Comparison of ENCODE assay signal across 8 cellular contexts in genomic region chr21:39445339-39446269, GRCh38. TPM values are rescaled to one million over a fixed set of nuclear protein-coding genes. Genes with fewer than 3 reads are reported as not detected.
DNase-seq lines count a peak whose midpoint lies in the region; ATAC-seq and TF ChIP-seq lines count a peak whose summit lies in the region.

TSS of gene LCA5L (minus strand) at chr21:39445778. CDS start at chr21:39428493, 17,285 bp downstream.

- ATAC-seq in HG03064 (IDR thresholded peaks at IDR 0.05; ENCODE audit: low read depth, unreplicated experiment): peak; percentile 86

- peak; percentile 89 for DNase-seq in A673 (ENCODE audit: low spot score)
- peak; percentile 70 for DNase-seq in NCI-H2107 treated with DMSO at 0.1 percent for 48 hours (lab: John Stamatoyannopoulos, UW; ENCODE audit: unreplicated experiment)
- DNase-seq in UCSD-AML1 (lab: John Stamatoyannopoulos, UW; ENCODE audit: unreplicated experiment): peak; percentile 95
- peak; percentile 81 for DNase-seq in brain microvascular endothelial cell

- intact Hi-C loops in A673 (cut with micrococcal nuclease; ENCODE audit: unreplicated experiment): no loop called here

- peak within 1 kb of the TSS; percentile 91 to 95 (median 94) for H3K9ac ChIP-seq in skeletal muscle tissue (ENCODE audit: low read depth in 1 of 3, low read length in 3 of 3)

- no peaks in the 10 kb centered on the region for H3K36me3 ChIP-seq in A673 (ENCODE audit: insufficient read depth, low read length, poor library complexity, severe bottlenecking)
- H3K36me3 ChIP-seq in brain microvascular endothelial cell (replicated peaks): no peaks in the 10 kb centered on the region
- H3K36me3 ChIP-seq in skeletal muscle tissue (ENCODE audit: control insufficient read depth in 3 of 3, insufficient read depth in 3 of 3, low read length in 3 of 3): no peaks in the 10 kb centered on the region

- H3K4me3 ChIP-seq in A673 (ENCODE audit: low read depth, low read length, poor library complexity, severe bottlenecking) (peak within 1 kb of the TSS; percentile 80), brain microvascular endothelial cell (ENCODE audit: low read depth, low read length) (peak within 1 kb of the TSS; percentile 90), iPS-18c (ENCODE audit: insufficient read depth, low read depth, low read length) (peak within 1 kb of the TSS; percentile 84), skeletal muscle tissue (ENCODE audit: low read length in 3 of 3) (peak within 1 kb of the TSS; percentile 84 to 93 (median 91))

- no peaks in the 10 kb centered on the region for H3K9me3 ChIP-seq in A673 (ENCODE audit: low read depth, low read length, poor library complexity, severe bottlenecking)
- H3K9me3 ChIP-seq in iPS-18c (ENCODE audit: control insufficient read depth, insufficient read depth, low read length): no peaks in the 10 kb centered on the region
- H3K9me3 ChIP-seq in skeletal muscle tissue (ENCODE audit: control insufficient read depth in 3 of 3, low read length in 3 of 3): no peaks in the 10 kb centered on the region

- H3K4me1 ChIP-seq in A673 (ENCODE audit: insufficient read depth, low read length, poor library complexity, severe bottlenecking) (no peaks in the 10 kb centered on the region), skeletal muscle tissue (ENCODE audit: control insufficient read depth in 3 of 3, insufficient read depth in 3 of 3, low read length in 3 of 3) (peaks cover 13 to 18% (median 15%) of the 10 kb centered on the region in 3 donors)

- peak; percentile 82 for TF ChIP-seq POLR2A in GM18526 (IDR thresholded peaks at IDR 0.05; ENCODE audit: extremely low read depth, insufficient read length)

- 0 out of 2 replicates have a peak, but pooled peaks have one; percentile 31 for TF ChIP-seq CTCF in A673 (conservative IDR thresholded peaks at IDR 0.05; ENCODE audit: low read depth, low read length)
- TF ChIP-seq CTCF in brain microvascular endothelial cell (IDR thresholded peaks at IDR 0.05; ENCODE audit: low read depth, low read length, missing control alignments): peak; percentile 35

- in situ Hi-C loops in brain microvascular endothelial cell (cut with HindIII; ENCODE audit: low pct_ligation_motif_present, low sequenced_read_pairs): no loop called here

- H3K27ac ChIP-seq in A673 (ENCODE audit: low read depth, low read length, poor library complexity, severe bottlenecking): peak within 1 kb of the TSS; percentile 75
- peak within 1 kb of the TSS; percentile 84 for H3K27ac ChIP-seq in brain microvascular endothelial cell
- H3K27ac ChIP-seq in skeletal muscle tissue (ENCODE audit: low read depth, low read length): peak within 1 kb of the TSS; percentile 94

- CTCF ChIA-PET in A673 (lab: Charles Lee): no interaction called here

- H3K27me3 ChIP-seq in A673 (replicated peaks; ENCODE audit: insufficient read depth, low read depth, low read length, poor library complexity) (no peaks in the 10 kb centered on the region), brain microvascular endothelial cell (replicated peaks) (no peaks in the 10 kb centered on the region), skeletal muscle tissue (ENCODE audit: control insufficient read depth in 3 of 3, insufficient read depth in 3 of 3, low read length in 3 of 3) (no peaks in the 10 kb centered on the region)

- POLR2A ChIA-PET in A673 (lab: Charles Lee; ENCODE audit: low non-redundant PET): interaction anchor here (0.6 kb wide), 1 partner anchor 58 kb away, joined by 18 read pairs; no protein-coding TSS in a partner anchor

- TSS peak; percentile 92 for BruUV-seq in A673 (replicated peaks; lab: Mats Ljungman, UMichigan)

RNA-seq across cellular contexts. Expression of gene LCA5L, which starts in this region (rescaled TPM):
- 0.69 and 1.3 TPM in 2 replicates for total RNA-seq in A673 (2021)
- 0.52 TPM for total RNA-seq in skeletal muscle tissue

Comparison
In these comparisons a context has a peak if more than half of its experiments do, and no peak if none do; other contexts are left out.
1. Peak in every context shown above with its lines: DNase-seq, ATAC-seq, H3K4me3 ChIP-seq and H3K27ac ChIP-seq.